24 cellular contexts compared by ENCODE assay signal in the genomic region with DNA sequence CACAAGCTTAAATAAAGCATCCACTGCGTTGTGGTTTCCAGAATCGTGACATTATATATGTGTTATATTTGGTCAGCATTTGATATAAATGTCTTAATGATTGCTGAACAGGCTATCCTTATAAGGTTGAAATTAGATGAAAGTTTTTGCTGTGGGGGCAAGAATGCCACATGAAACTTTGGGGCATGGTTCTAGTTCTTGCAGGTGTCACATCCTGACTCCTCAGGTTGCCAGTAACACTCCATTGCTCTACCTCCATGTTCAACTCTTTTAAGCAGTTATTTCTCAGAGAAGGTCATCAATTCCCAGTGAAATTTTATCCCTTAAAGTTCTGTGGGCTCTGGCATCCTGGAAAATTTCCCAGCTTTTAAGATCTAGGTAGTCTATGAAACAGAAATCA. TPM values are rescaled to one million over a fixed set of nuclear protein-coding genes. Genes with fewer than 3 reads are reported as not detected.
DNase-seq lines count a peak whose midpoint lies in the region; ATAC-seq, FAIRE-seq and TF ChIP-seq lines count a peak whose summit lies in the region.
"Had no signal": no experiment of that assay in that cellular context is flagged by ENCODE, and none has a peak within 500 bp of the region (broad histone marks: within the 10 kb centered on the region; RNA-seq: fewer than 3 reads in every experiment).

No MANE protein-coding gene starts in this region.

- TF ChIP-seq CTCF in PC-3 (conservative IDR thresholded peaks at IDR 0.05; ENCODE audit: low read depth, low read length), result no peak
- TF ChIP-seq CTCF in smooth muscle cell (IDR thresholded peaks at IDR 0.05; ENCODE audit: borderline replicate concordance, insufficient read depth, poor library complexity, severe bottlenecking), result no peak

- H3K27ac Mint-ChIP-seq in activated naive CD4-positive, alpha-beta T cell treated with anti-CD3 and anti-CD28 coated beads for 36 hours, result peak overlapping the region; percentile 63
- peak overlapping the region; percentile 27 for H3K27ac Mint-ChIP-seq in activated naive CD8-positive, alpha-beta T cell treated with anti-CD3 and anti-CD28 coated beads, Interleukin-2, amount 10 ng/mL, durations not matched to agents 7 days and 5 days
- H3K27ac Mint-ChIP-seq: activated CD4-positive, alpha-beta memory T cell treated with anti-CD3 and anti-CD28 coated beads for 36 hours had no signal

- H3K9me3 Mint-ChIP-seq in activated naive CD4-positive, alpha-beta T cell treated with anti-CD3 and anti-CD28 coated beads for 36 hours, result no peaks in the 10 kb centered on the region
- H3K9me3 Mint-ChIP-seq in activated naive CD8-positive, alpha-beta T cell treated with anti-CD3 and anti-CD28 coated beads, Interleukin-2, amount 10 ng/mL, durations not matched to agents 7 days and 5 days, result no peaks in the 10 kb centered on the region
- H3K9me3 Mint-ChIP-seq: activated CD4-positive, alpha-beta memory T cell treated with anti-CD3 and anti-CD28 coated beads for 36 hours had no signal

- no peak for DNase-seq in activated naive CD4-positive, alpha-beta T cell treated with anti-CD3 and anti-CD28 coated beads for 36 hours
- no peak for DNase-seq in activated naive CD4-positive, alpha-beta T cell treated with anti-CD3 and anti-CD28 coated beads, Interleukin-2, amount 50 U/mL, for 16 hours
- no peak for DNase-seq in PC-3
- no peak for DNase-seq in activated naive CD8-positive, alpha-beta T cell treated with anti-CD3 and anti-CD28 coated beads, Interleukin-2, amount 10 ng/mL, durations not matched to agents 7 days and 5 days
- no peak for DNase-seq in smooth muscle cell (lab: John Stamatoyannopoulos, UW; ENCODE audit: unreplicated experiment)
- no peak for DNase-seq in GM19239 (ENCODE audit: insufficient read length, low spot score)
- DNase-seq in RPMI8226, result no peak
- no peak for DNase-seq in aorta
- DNase-seq: activated CD4-positive, alpha-beta memory T cell treated with anti-CD3 and anti-CD28 coated beads for 36 hours; activated T-cell treated with anti-CD3 and anti-CD28 coated beads for 4 hours; adrenal gland; effector CD8-positive, alpha-beta T cell; erythroblast; heart right ventricle; Kasumi-1; mesendoderm; NCI-H1048; NCI-H187 treated with DMSO at 0.1 percent for 48 hours; T1000 had no signal

- no peak overlapping the region for H2AFZ ChIP-seq in PC-3 (ENCODE audit: low read length)
- no peak overlapping the region for H2AFZ ChIP-seq in smooth muscle cell (ENCODE audit: low read depth)

- H3K4me1 ChIP-seq in PC-3 (ENCODE audit: insufficient read depth, low read length), result peaks cover 25% of the 10 kb centered on the region
- H3K4me1 ChIP-seq in smooth muscle cell (ENCODE audit: low read depth), result peaks cover 1% of the 10 kb centered on the region
- no peaks in the 10 kb centered on the region for H3K4me1 ChIP-seq in aorta (ENCODE audit: control insufficient read depth in 1 of 2, insufficient read depth in 2 of 2, low read length in 2 of 2)
- H3K4me1 ChIP-seq: HAP-1 had no signal

- no peaks in the 10 kb centered on the region for H3K27me3 Mint-ChIP-seq in activated naive CD4-positive, alpha-beta T cell treated with anti-CD3 and anti-CD28 coated beads for 36 hours (ENCODE audit: low read depth)
- no peaks in the 10 kb centered on the region for H3K27me3 Mint-ChIP-seq in activated naive CD8-positive, alpha-beta T cell treated with anti-CD3 and anti-CD28 coated beads, Interleukin-2, amount 10 ng/mL, durations not matched to agents 7 days and 5 days
- H3K27me3 Mint-ChIP-seq: activated CD4-positive, alpha-beta memory T cell treated with anti-CD3 and anti-CD28 coated beads for 36 hours had no signal

- 100% methylated on average over 2 of the region's 2 CpGs for WGBS in smooth muscle cell (ENCODE audit: low lambda C conversion rate)
- 88 to 90% methylated on average over 2 of the region's 2 CpGs for WGBS in aorta, 2 donors

- 0 out of 2 replicates have a peak, but pooled peaks cover 4% of the 10 kb centered on the region for H3K36me3 ChIP-seq in PC-3 (ENCODE audit: low read depth, low read length)
- peaks cover 5% of the 10 kb centered on the region for H3K36me3 ChIP-seq in smooth muscle cell (ENCODE audit: low read depth)
- no peaks in the 10 kb centered on the region for H3K36me3 ChIP-seq in aorta (ENCODE audit: control insufficient read depth in 1 of 2, insufficient read depth in 2 of 2, low read length in 1 of 2)
- H3K36me3 ChIP-seq: adrenal gland, HAP-1 had no signal

- H3K79me2 ChIP-seq in PC-3 (ENCODE audit: low read length) (peaks cover 9% of the 10 kb centered on the region), smooth muscle cell (ENCODE audit: low read depth) (peaks cover 20% of the 10 kb centered on the region)

- POLR2A ChIA-PET in PC-3 (lab: Charles Lee; ENCODE audit: unreplicated experiment), result no interaction called here
- POLR2A ChIA-PET in activated naive CD8-positive, alpha-beta T cell treated with anti-CD3 and anti-CD28 coated beads, Interleukin-2, amount 10 ng/mL, durations not matched to agents 7 days and 5 days (lab: Charles Lee), result interaction anchor here (1.1 kb wide), 2 partner anchors 10 to 33 kb away, joined by 3 to 4 read pairs; no protein-coding TSS in a partner anchor

- H3F3A ChIP-seq in PC-3 (ENCODE audit: low read length, unreplicated experiment), result no peaks in the 10 kb centered on the region
- peaks cover 5% of the 10 kb centered on the region for H3F3A ChIP-seq in smooth muscle cell (ENCODE audit: low read depth)

- CTCF ChIA-PET in activated naive CD4-positive, alpha-beta T cell treated with anti-CD3 and anti-CD28 coated beads for 36 hours (lab: Charles Lee), result interaction anchor here (1.0 to 1.8 kb wide), 5 partner anchors 10 to 35 kb away, joined by 3 to 7 read pairs (median 3); no protein-coding TSS in a partner anchor
- CTCF ChIA-PET in PC-3 (lab: Charles Lee), result interaction anchor here (0.6 kb wide), 1 partner anchor 86 kb away, joined by 3 read pairs; no protein-coding TSS in a partner anchor

- H4K20me1 ChIP-seq in PC-3 (ENCODE audit: low read length) (no peaks in the 10 kb centered on the region), smooth muscle cell (ENCODE audit: low read depth) (peaks cover 11% of the 10 kb centered on the region)

- no peak overlapping the region for H3K4me3 Mint-ChIP-seq in activated naive CD4-positive, alpha-beta T cell treated with anti-CD3 and anti-CD28 coated beads for 36 hours
- peak overlapping the region; percentile 41 for H3K4me3 Mint-ChIP-seq in activated naive CD8-positive, alpha-beta T cell treated with anti-CD3 and anti-CD28 coated beads, Interleukin-2, amount 10 ng/mL, durations not matched to agents 7 days and 5 days
- H3K4me3 Mint-ChIP-seq: activated CD4-positive, alpha-beta memory T cell treated with anti-CD3 and anti-CD28 coated beads for 36 hours had no signal

- peaks cover 28% of the 10 kb centered on the region for H3K36me3 Mint-ChIP-seq in activated naive CD4-positive, alpha-beta T cell treated with anti-CD3 and anti-CD28 coated beads for 36 hours (ENCODE audit: low read depth)
- H3K36me3 Mint-ChIP-seq in activated naive CD8-positive, alpha-beta T cell treated with anti-CD3 and anti-CD28 coated beads, Interleukin-2, amount 10 ng/mL, durations not matched to agents 7 days and 5 days, result peaks cover 26% of the 10 kb centered on the region

- H3K27me3 ChIP-seq in PC-3 (ENCODE audit: low read length), result no peaks in the 10 kb centered on the region
- H3K27me3 ChIP-seq in smooth muscle cell (ENCODE audit: low read depth), result no peaks in the 10 kb centered on the region
- no peaks in the 10 kb centered on the region for H3K27me3 ChIP-seq in aorta (ENCODE audit: control insufficient read depth in 1 of 2, insufficient read depth in 2 of 2, low read length in 1 of 2)
- H3K27me3 ChIP-seq: adrenal gland, brain microvascular endothelial cell, heart right ventricle had no signal

- H3K4me3 ChIP-seq in PC-3 (ENCODE audit: low read length) (no peak overlapping the region), smooth muscle cell (no peak overlapping the region), aorta (ENCODE audit: low read length in 2 of 2) (no peak overlapping the region)
- H3K4me3 ChIP-seq: adrenal gland, HAP-1, heart right ventricle had no signal

- FAIRE-seq in GM19239 (lab: Jason Lieb, UNC), result no peak
- FAIRE-seq: colon had no signal

- BruUV-seq in PC-3 (replicated peaks; lab: Mats Ljungman, UMichigan), result no TSS peak

- intact Hi-C loops in activated naive CD4-positive, alpha-beta T cell treated with anti-CD3 and anti-CD28 coated beads for 36 hours (cut with micrococcal nuclease), result loop anchor here (1.0 to 5.0 kb wide), 10 partner anchors 8 to 143 kb away; no protein-coding TSS in a partner anchor
- intact Hi-C loops in PC-3 (cut with micrococcal nuclease), result no loop called here
- intact Hi-C loops in aorta (cut with DNase I), result no loop called here

- H3K4me2 ChIP-seq in PC-3 (ENCODE audit: low read length) (no peak overlapping the region), smooth muscle cell (peak overlapping the region; percentile 59)

- peaks cover 74% of the 10 kb centered on the region for H3K4me1 Mint-ChIP-seq in activated naive CD4-positive, alpha-beta T cell treated with anti-CD3 and anti-CD28 coated beads for 36 hours (ENCODE audit: low read depth)
- H3K4me1 Mint-ChIP-seq in activated naive CD8-positive, alpha-beta T cell treated with anti-CD3 and anti-CD28 coated beads, Interleukin-2, amount 10 ng/mL, durations not matched to agents 7 days and 5 days, result peaks cover 54% of the 10 kb centered on the region

- H3K9me3 ChIP-seq in PC-3 (ENCODE audit: low read length) (no peaks in the 10 kb centered on the region), smooth muscle cell (replicated peaks; ENCODE audit: low read depth) (no peaks in the 10 kb centered on the region), aorta (ENCODE audit: control insufficient read depth, low read length) (no peaks in the 10 kb centered on the region)
- H3K9me3 ChIP-seq: adrenal gland, HAP-1, heart right ventricle had no signal

- H3K9ac ChIP-seq in PC-3 (ENCODE audit: low read length), result no peak overlapping the region
- no peak overlapping the region for H3K9ac ChIP-seq in smooth muscle cell (ENCODE audit: low read depth)

- no peak overlapping the region for H3K27ac ChIP-seq in PC-3 (ENCODE audit: low read length)
- peak overlapping the region; percentile 51 for H3K27ac ChIP-seq in smooth muscle cell (ENCODE audit: low read depth)
- no peak overlapping the region for H3K27ac ChIP-seq in aorta (ENCODE audit: low read depth in 1 of 2, low read length in 2 of 2)
- H3K27ac ChIP-seq: adrenal gland, heart right ventricle, HL-60, RWPE1 had no signal

- ATAC-seq in PC-3 (0 out of 2 replicates have a peak, but pooled peaks have one; percentile 19), aorta (ENCODE audit: low FRiP score) (no peak)
- ATAC-seq in activated naive CD8-positive, alpha-beta T cell treated with anti-CD3 and anti-CD28 coated beads, Interleukin-2, amount 10 ng/mL, durations not matched to agents 7 days and 5 days (ENCODE audit: low read depth), result no peak
- ATAC-seq: heart right ventricle had no signal

- no peaks in the 10 kb centered on the region for H3K9me2 ChIP-seq in PC-3 (replicated peaks; ENCODE audit: low read length)

RNA-seq across cellular contexts. Expression of a gene that starts 33.7 kb away (rescaled TPM):
- 100 to 1,000 TPM; 121 to 134 TPM for total RNA-seq in activated naive CD4-positive, alpha-beta T cell treated with anti-CD3 and anti-CD28 coated beads for 36 hours
- total RNA-seq in PC-3 (2014; rRNA removed) (22.2 and 22.4 TPM in 2 replicates), smooth muscle cell (15.6 and 30.4 TPM in 2 replicates), aorta (10 to 100 TPM; 39.8 to 48.4 TPM)
- 100 to 1,000 TPM; 129 to 130 TPM for total RNA-seq in activated naive CD8-positive, alpha-beta T cell treated with anti-CD3 and anti-CD28 coated beads, Interleukin-2, amount 10 ng/mL, durations not matched to agents 7 days and 5 days
- polyA plus RNA-seq in smooth muscle cell (16.1 and 20.9 TPM in 2 replicates), aorta (10 to 100 TPM; 10.9 to 12.1 TPM)
